33 cellular contexts compared by ENCODE assay signal in genomic region chr1:44787506-44787905, GRCh38. TPM values are rescaled to one million over a fixed set of nuclear protein-coding genes. Genes with fewer than 3 reads are reported as not detected.
"Had no signal": no experiment of that assay in that cellular context is flagged by ENCODE, and none has a peak within 500 bp of the region (broad histone marks: within the 10 kb centered on the region; RNA-seq: fewer than 3 reads in every experiment).

No MANE protein-coding gene starts in this region.

- H3K9ac ChIP-seq: parathyroid adenoma had no signal

- H3K4me3 ChIP-seq: body of pancreas, colonic mucosa, gastroesophageal sphincter, hepatocyte, testis, transverse colon had no signal

- H3K9me3 Mint-ChIP-seq: effector memory CD8-positive, alpha-beta T cell; mesothelial cell of epicardium; naive B cell; nephron progenitor cell; T-helper 1 cell treated with Interleukin-12 subunit alpha and Interleukin-12 subunit beta and Interleukin-4 antibody, amounts not matched to agents 30 μg/mL and 1 μg/mL, for 36 hours had no signal

- H3K27ac ChIP-seq: colonic mucosa, parathyroid adenoma, testis, WERI-Rb-1 had no signal

- H3K4me2 ChIP-seq: hepatocyte had no signal

- H3K27me3 ChIP-seq: body of pancreas, colonic mucosa, gastroesophageal sphincter, hepatocyte, testis, transverse colon had no signal

- H3K36me3 Mint-ChIP-seq: activated naive CD8-positive, alpha-beta T cell; mesothelial cell of epicardium; naive B cell had no signal

- H3K4me3 Mint-ChIP-seq: activated naive CD8-positive, alpha-beta T cell; effector memory CD8-positive, alpha-beta T cell; mesothelial cell of epicardium; nephron progenitor cell; T-helper 1 cell treated with Interleukin-12 subunit alpha and Interleukin-12 subunit beta and Interleukin-4 antibody, amounts not matched to agents 30 μg/mL and 1 μg/mL, for 36 hours had no signal

- H3K27ac Mint-ChIP-seq: activated naive CD8-positive, alpha-beta T cell; mesothelial cell of epicardium; nephron progenitor cell; T-helper 1 cell treated with Interleukin-12 subunit alpha and Interleukin-12 subunit beta and Interleukin-4 antibody, amounts not matched to agents 30 μg/mL and 1 μg/mL, for 36 hours had no signal

- FAIRE-seq: endothelial cell of umbilical vein, urothelium cell line had no signal

- H3K9me3 ChIP-seq: body of pancreas, colonic mucosa, gastroesophageal sphincter, testis, transverse colon had no signal

- ATAC-seq: activated CD4-positive, CD25-positive, alpha-beta regulatory T cell treated with anti-CD3 and anti-CD28 coated beads, Interleukin-2, amount 50 U/mL, for 24 hours; body of pancreas; effector memory CD8-positive, alpha-beta T cell; gastroesophageal sphincter; left ventricle myocardium superior; stimulated activated naive CD8-positive, alpha-beta T cell treated with anti-CD3 and anti-CD28 coated beads, Interleukin-15, Interleukin-2, amounts not matched to agents 100 U/mL and 50 U/mL, for 24 hours had no signal

- H2AFZ ChIP-seq: parathyroid adenoma had no signal

- H3K36me3 ChIP-seq: colonic mucosa, gastroesophageal sphincter, transverse colon, WERI-Rb-1 had no signal

- H3K79me2 ChIP-seq: hepatocyte, parathyroid adenoma had no signal

- DNase-seq: activated CD4-positive, alpha-beta T cell treated with anti-CD3 and anti-CD28 coated beads for 48 hours; activated CD4-positive, alpha-beta T cell treated with anti-CD3 and anti-CD28 coated beads, Interleukin-2, amount 50 U/mL, for 48 hours; activated effector memory CD4-positive, alpha-beta T cell treated with Interleukin-2 at 50 U/mL for 16 hours; activated naive CD4-positive, alpha-beta T cell treated with Interleukin-2 at 50 U/mL for 16 hours; anterior cingulate cortex; body of pancreas; colonic mucosa; effector memory CD8-positive, alpha-beta T cell; left cardiac atrium; left ventricle myocardium superior; naive B cell; nephron progenitor cell; occipital lobe; stimulated activated CD4-positive, alpha-beta T cell treated with anti-CD3 and anti-CD28 coated beads, Interleukin-2, amount 100 ng/mL, for 48 hours; stimulated activated naive CD8-positive, alpha-beta T cell treated with anti-CD3 and anti-CD28 coated beads, Interleukin-15, Interleukin-2, amounts not matched to agents 100 U/mL and 50 U/mL, for 24 hours; SW 1271; T1000; testis; transverse colon; WERI-Rb-1 had no signal

- H3K27me3 Mint-ChIP-seq: activated naive CD8-positive, alpha-beta T cell; effector memory CD8-positive, alpha-beta T cell; naive B cell had no signal

RNA-seq across cellular contexts. Expression of gene BEST4, which starts 0.5 kb away (rescaled TPM):
- total RNA-seq: dermis microvascular lymphatic vessel endothelial cell, endothelial cell of umbilical vein, fibroblast of villous mesenchyme, skeletal muscle tissue had no signal

RNA-seq across cellular contexts. Expression of gene DYNLT4, which starts 19.6 kb away (rescaled TPM):
- total RNA-seq: fibroblast of villous mesenchyme, occipital lobe, skeletal muscle tissue had no signal
- polyA plus RNA-seq: fibroblast of lung had no signal
